ENCODE assay signal across 13 cellular contexts in genomic region chr10:69481280-69481679, GRCh38. TPM values are rescaled to one million over a fixed set of nuclear protein-coding genes. Genes with fewer than 3 reads are reported as not detected.
A peak's percentile ranks its signal among the peaks of the same experiment; 100 is the strongest.
DNase-seq lines count a peak whose midpoint lies in the region; ATAC-seq, FAIRE-seq and TF ChIP-seq lines count a peak whose summit lies in the region.
"Had no signal": no experiment of that assay in that cellular context is flagged by ENCODE, and none has a peak within 500 bp of the region (broad histone marks: within the 10 kb centered on the region; RNA-seq: fewer than 3 reads in every experiment).

No MANE protein-coding gene starts in this region.

- H3K4me1 ChIP-seq in adrenal gland (replicated peaks in 1 of 2) = peaks cover 4 to 23% of the 10 kb centered on the region in 2 donors
- no peaks in the 10 kb centered on the region for H3K4me1 ChIP-seq in HAP-1
- H3K4me1 ChIP-seq: Caco-2, testis had no signal

- no peaks in the 10 kb centered on the region for H3K9me3 ChIP-seq in adrenal gland (replicated peaks in 1 of 3)
- H3K9me3 ChIP-seq in HAP-1 = no peaks in the 10 kb centered on the region
- H3K9me3 ChIP-seq: Caco-2, testis had no signal

- intact Hi-C loops in adrenal gland (cut with DNase I) = no loop called here

- peak overlapping the region; percentile 48 for H3K27ac Mint-ChIP-seq in stimulated activated effector memory CD8-positive, alpha-beta T cell treated with anti-CD3 and anti-CD28 coated beads, Interleukin-12 subunit alpha, Interleukin-12 subunit beta, amount 100 ng/mL, for 72 hours

- H3K27me3 ChIP-seq in adrenal gland (no peaks in the 10 kb centered on the region), HAP-1 (ENCODE audit: low read depth) (no peaks in the 10 kb centered on the region)
- H3K27me3 ChIP-seq: testis had no signal

- no peaks in the 10 kb centered on the region for H3K36me3 ChIP-seq in adrenal gland (replicated peaks in 1 of 2)
- H3K36me3 ChIP-seq in HAP-1 (replicated peaks) = no peaks in the 10 kb centered on the region

- peak; percentile 9 for FAIRE-seq in HTR-8/SVneo (lab: Jason Lieb, UNC)
- FAIRE-seq in H54 (lab: Jason Lieb, UNC) = no peak
- FAIRE-seq: colon had no signal

- DNase-seq in HTR-8/SVneo (ENCODE audit: insufficient read length, low spot score) = no peak
- DNase-seq in adrenal gland = peak in 4 of 7 donors; percentile 27 to 62 (median 49)
- DNase-seq in left kidney (ENCODE audit: low read depth, low spot score) = peak; percentile 79
- DNase-seq in stimulated activated effector memory CD8-positive, alpha-beta T cell treated with anti-CD3 and anti-CD28 coated beads, Interleukin-12 subunit alpha, Interleukin-12 subunit beta, amount 100 ng/mL, for 72 hours (ENCODE audit: low spot score in 2 of 2) = no peak
- no peak for DNase-seq in stimulated activated CD4-positive, alpha-beta T cell treated with anti-CD3 and anti-CD28 coated beads, Interleukin-2, amount 100 ng/mL, for 24 hours
- DNase-seq in H54 (ENCODE audit: insufficient read length, low spot score) = no peak
- no peak for DNase-seq in HAP-1 (ENCODE audit: low spot score in 2 of 2)
- DNase-seq: Caco-2; stimulated activated CD4-positive, alpha-beta T cell treated with anti-CD3 and anti-CD28 coated beads, Interleukin-12 subunit alpha, Interleukin-12 subunit beta, amount 100 ng/mL, for 4 hours; testis had no signal

- no peak for ATAC-seq in stimulated activated effector memory CD8-positive, alpha-beta T cell treated with anti-CD3 and anti-CD28 coated beads, Interleukin-12 subunit alpha, Interleukin-12 subunit beta, amount 100 ng/mL, for 72 hours
- ATAC-seq in HG02973 (IDR thresholded peaks at IDR 0.05; ENCODE audit: unreplicated experiment) = no peak
- ATAC-seq: HCT116 had no signal

- H3K36me3 Mint-ChIP-seq in stimulated activated effector memory CD8-positive, alpha-beta T cell treated with anti-CD3 and anti-CD28 coated beads, Interleukin-12 subunit alpha, Interleukin-12 subunit beta, amount 100 ng/mL, for 72 hours = no peaks in the 10 kb centered on the region

- 64 to 74% (median 69%) methylated on average over 5 of the region's 5 CpGs for WGBS in adrenal gland, 4 donors

- no peak overlapping the region for H3K4me3 ChIP-seq in adrenal gland
- no peak overlapping the region for H3K4me3 ChIP-seq in HAP-1
- H3K4me3 ChIP-seq: testis had no signal

- peak overlapping the region in 4 of 5 donors; percentile 53 to 85 (median 72) for H3K27ac ChIP-seq in adrenal gland

- H3K9me3 Mint-ChIP-seq in stimulated activated effector memory CD8-positive, alpha-beta T cell treated with anti-CD3 and anti-CD28 coated beads, Interleukin-12 subunit alpha, Interleukin-12 subunit beta, amount 100 ng/mL, for 72 hours = no peaks in the 10 kb centered on the region

- no peak for TF ChIP-seq CTCF in adrenal gland (IDR thresholded peaks at IDR 0.05)

- in situ Hi-C loops in HAP-1 (cut with MboI; ENCODE audit: low sequenced_read_pairs) = no loop called here

- TF ChIP-seq POLR2A in adrenal gland (IDR thresholded peaks at IDR 0.05) = no peak
- no peak for TF ChIP-seq POLR2A in H54 (IDR thresholded peaks at IDR 0.05; ENCODE audit: low read depth, low read length)

- no peaks in the 10 kb centered on the region for H3K4me1 Mint-ChIP-seq in stimulated activated effector memory CD8-positive, alpha-beta T cell treated with anti-CD3 and anti-CD28 coated beads, Interleukin-12 subunit alpha, Interleukin-12 subunit beta, amount 100 ng/mL, for 72 hours

- no peak overlapping the region for H3K4me3 Mint-ChIP-seq in stimulated activated effector memory CD8-positive, alpha-beta T cell treated with anti-CD3 and anti-CD28 coated beads, Interleukin-12 subunit alpha, Interleukin-12 subunit beta, amount 100 ng/mL, for 72 hours

RNA-seq across cellular contexts. Expression of gene TSPAN15, which starts 30.0 kb away (rescaled TPM):
- 10 to 100 TPM in 6 of 8 donors, 1 to 10 TPM in 2; 6.9 to 13.6 (median 10.8) TPM for total RNA-seq in adrenal gland
- polyA plus RNA-seq in adrenal gland = 10 to 100 TPM in 1 of 3 donors, 1 to 10 TPM in 2; 5.6 to 14.8 (median 8.6) TPM

Comparison
In these comparisons a context has a peak if more than half of its experiments do, and no peak if none do; other contexts are left out.
1. DNase-seq: peak in adrenal gland (4 of 7) and left kidney (single experiment); none in HTR-8/SVneo (single experiment), stimulated activated effector memory CD8-positive, alpha-beta T cell treated with anti-CD3 and anti-CD28 coated beads, Interleukin-12 subunit alpha, Interleukin-12 subunit beta, amount 100 ng/mL, for 72 hours (0 of 2), stimulated activated CD4-positive, alpha-beta T cell treated with anti-CD3 and anti-CD28 coated beads, Interleukin-2, amount 100 ng/mL, for 24 hours (0 of 2), H54 (single experiment) and HAP-1 (0 of 2).